In genomic region chr1:193457676-193458075, GRCh38 we compare ENCODE assay signal across 13 cellular contexts.
DNase-seq lines count a peak whose midpoint lies in the region; ATAC-seq and TF ChIP-seq lines count a peak whose summit lies in the region.
"Had no signal": no experiment of that assay in that cellular context is flagged by ENCODE, and none has a peak within 500 bp of the region (broad histone marks: within the 10 kb centered on the region; RNA-seq: fewer than 3 reads in every experiment).

No MANE protein-coding gene starts in this region.

- H3K27ac ChIP-seq in left ventricle myocardium inferior (replicated peaks) (no peak overlapping the region), right cardiac atrium (ENCODE audit: low read length) (no peak overlapping the region), OCI-LY1 (ENCODE audit: low read depth, low read length, poor library complexity, severe bottlenecking) (peak overlapping the region; percentile 54)

- H4K20me1 ChIP-seq in OCI-LY1 (ENCODE audit: insufficient read depth, low read length): no peaks in the 10 kb centered on the region

- in situ Hi-C loops in G401 (cut with HindIII; ENCODE audit: low sequenced_read_pairs): no loop called here

- H3K9me2 ChIP-seq in OCI-LY1 (ENCODE audit: low read depth, low read length): no peaks in the 10 kb centered on the region

- peak overlapping the region; percentile 63 for H3K4me2 ChIP-seq in OCI-LY1 (ENCODE audit: low read length)

- H3K4me1 ChIP-seq in left ventricle myocardium inferior: peaks cover 9% of the 10 kb centered on the region
- H3K4me1 ChIP-seq in right cardiac atrium (ENCODE audit: control insufficient read depth, insufficient read depth, low read length): peaks cover 2% of the 10 kb centered on the region
- H3K4me1 ChIP-seq in OCI-LY1 (ENCODE audit: insufficient read depth, low read length, severe bottlenecking): peaks cover 30% of the 10 kb centered on the region

- H3K4me3 ChIP-seq in left ventricle myocardium inferior (peak overlapping the region; percentile 4), right cardiac atrium (ENCODE audit: low read length) (no peak overlapping the region), OCI-LY1 (ENCODE audit: low read depth, low read length, poor library complexity, severe bottlenecking) (peak overlapping the region; percentile 22), epithelial cell of esophagus (ENCODE audit: low read length) (no peak overlapping the region)

- H3K9me3 ChIP-seq in left ventricle myocardium inferior (replicated peaks) (no peaks in the 10 kb centered on the region), right cardiac atrium (ENCODE audit: control insufficient read depth, low read length) (no peaks in the 10 kb centered on the region), OCI-LY1 (ENCODE audit: low read length) (no peaks in the 10 kb centered on the region)

- intact Hi-C loops in left ventricle myocardium inferior (cut with micrococcal nuclease): no loop called here
- intact Hi-C loops in right cardiac atrium (cut with DNase I): no loop called here

- peak overlapping the region; percentile 94 for H2AFZ ChIP-seq in OCI-LY1 (ENCODE audit: low read length)

- H3K9ac ChIP-seq in OCI-LY1 (ENCODE audit: low read length): peak overlapping the region; percentile 8; the same call in 1 of the 2 replicates

- no peaks in the 10 kb centered on the region for H3K27me3 ChIP-seq in left ventricle myocardium inferior (ENCODE audit: low read depth)
- no peaks in the 10 kb centered on the region for H3K27me3 ChIP-seq in right cardiac atrium (ENCODE audit: control insufficient read depth, insufficient read depth)
- H3K27me3 ChIP-seq in OCI-LY1 (ENCODE audit: insufficient read depth, low read length): no peaks in the 10 kb centered on the region

- H3K79me2 ChIP-seq in OCI-LY1 (ENCODE audit: insufficient read depth, low read length): no peaks in the 10 kb centered on the region

- H3K36me3 ChIP-seq in left ventricle myocardium inferior (no peaks in the 10 kb centered on the region), OCI-LY1 (ENCODE audit: insufficient read depth, low read length) (no peaks in the 10 kb centered on the region)

- 54% methylated on average over 9 of the region's 9 CpGs for WGBS in right cardiac atrium

- no peak for TF ChIP-seq CTCF in left ventricle myocardium inferior (IDR thresholded peaks at IDR 0.05; ENCODE audit: borderline replicate concordance)
- TF ChIP-seq CTCF in OCI-LY1 (IDR thresholded peaks at IDR 0.05; ENCODE audit: low read length): no peak
- no peak for TF ChIP-seq CTCF in epithelial cell of esophagus (IDR thresholded peaks at IDR 0.05; ENCODE audit: insufficient read depth, low read depth, low read length, missing control alignments)

- DNase-seq in left ventricle myocardium inferior (no peak), right cardiac atrium (no peak), epithelial cell of esophagus (ENCODE audit: low read depth) (peak; percentile 31), G401 (ENCODE audit: low spot score) (no peak), NCI-H2107 (lab: John Stamatoyannopoulos, UW) (no peak)
- DNase-seq: activated CD4-positive, alpha-beta T cell treated with anti-CD3 and anti-CD28 coated beads for 4 hours; AML-193; NCI-H1436 treated with DMSO at 0.1 percent for 48 hours; stimulated activated CD4-positive, alpha-beta T cell treated with anti-CD3 and anti-CD28 coated beads, Interleukin-2, amount 100 ng/mL, for 48 hours; stimulated activated naive B cell treated with anti-CD40 and anti-IgM and Interleukin-4, amounts not matched to agents 10 μg/mL and 1 μg/mL and 100 μg/mL, for 72 hours had no signal

- no peaks in the 10 kb centered on the region for H3F3A ChIP-seq in OCI-LY1 (ENCODE audit: insufficient read depth, low read length)

- ATAC-seq in right cardiac atrium (no peak), GM18870 (IDR thresholded peaks at IDR 0.05; ENCODE audit: unreplicated experiment) (no peak), HG02885 (IDR thresholded peaks at IDR 0.05; ENCODE audit: poor library complexity, unreplicated experiment) (no peak)
- ATAC-seq: stimulated activated naive B cell treated with anti-CD40 and anti-IgM and Interleukin-4, amounts not matched to agents 10 μg/mL and 1 μg/mL and 100 μg/mL, for 72 hours had no signal

Comparison
In these comparisons a context has a peak if more than half of its experiments do, and no peak if none do; other contexts are left out.
1. H3K4me3 ChIP-seq: peak in left ventricle myocardium inferior (single experiment) and OCI-LY1 (single experiment); none in right cardiac atrium (single experiment) and epithelial cell of esophagus (single experiment).